In genomic region chr10:89466599-89467035, GRCh38 we compare ENCODE assay signal across 8 cellular contexts. TPM values are rescaled to one million over a fixed set of nuclear protein-coding genes. Genes with fewer than 3 reads are reported as not detected.
DNase-seq lines count a peak whose midpoint lies in the region; ATAC-seq and TF ChIP-seq lines count a peak whose summit lies in the region.

No MANE protein-coding gene starts in this region.

- H3K27me3 ChIP-seq in breast epithelium = no peaks in the 10 kb centered on the region
- no peaks in the 10 kb centered on the region for H3K27me3 ChIP-seq in CD8-positive, alpha-beta T cell (ENCODE audit: insufficient read depth, low read length)
- no peaks in the 10 kb centered on the region for H3K27me3 ChIP-seq in vagina

- H3K9me3 Mint-ChIP-seq in CD8-positive, alpha-beta T cell = no peaks in the 10 kb centered on the region

- H3K4me1 ChIP-seq in breast epithelium = no peaks in the 10 kb centered on the region
- no peaks in the 10 kb centered on the region for H3K4me1 ChIP-seq in CD8-positive, alpha-beta T cell (ENCODE audit: insufficient read depth, low read length)
- no peaks in the 10 kb centered on the region for H3K4me1 ChIP-seq in vagina

- TF ChIP-seq CTCF in breast epithelium (IDR thresholded peaks at IDR 0.05) (peak in 2 of 3 donors; percentile 16 to 40), vagina (IDR thresholded peaks at IDR 0.05) (no peak)
- no peak for TF ChIP-seq CTCF in CD8-positive, alpha-beta T cell (IDR thresholded peaks at IDR 0.05)

- DNase-seq in EH (ENCODE audit: low read depth) (peak; percentile 58), NCI-H1417 (lab: John Stamatoyannopoulos, UW) (peak in 2 of 3 experiments; percentile 62 to 84), breast epithelium (ENCODE audit: low spot score in 2 of 2) (no peak), myocyte (ENCODE audit: low read depth) (peak; percentile 33), vagina (ENCODE audit: extremely low spot score in 2 of 2) (no peak)
- DNase-seq in CD8-positive, alpha-beta T cell = no peak
- DNase-seq in stimulated activated CD4-positive, alpha-beta T cell treated with anti-CD3 and anti-CD28 coated beads, Interleukin-4, amount 100 ng/mL, for 1 hour = no peak

- no peaks in the 10 kb centered on the region for H3K9me3 ChIP-seq in breast epithelium
- no peaks in the 10 kb centered on the region for H3K9me3 ChIP-seq in CD8-positive, alpha-beta T cell (ENCODE audit: low read length)
- no peaks in the 10 kb centered on the region for H3K9me3 ChIP-seq in vagina

- intact Hi-C loops in breast epithelium (cut with DNase I; ENCODE audit: low total_unique reads) (no loop called here), vagina (cut with DNase I) (no loop called here)
- intact Hi-C loops in CD8-positive, alpha-beta T cell (cut with DNase I, micrococcal nuclease) = no loop called here

- POLR2A ChIA-PET in CD8-positive, alpha-beta T cell (lab: Charles Lee) = interaction anchor here (0.6 kb wide), 1 partner anchor 16 kb away, joined by 3 read pairs; no protein-coding TSS in a partner anchor

- H3K4me1 Mint-ChIP-seq in CD8-positive, alpha-beta T cell (ENCODE audit: low read depth) = no peaks in the 10 kb centered on the region

- no peaks in the 10 kb centered on the region for H3K36me3 ChIP-seq in breast epithelium
- H3K36me3 ChIP-seq in CD8-positive, alpha-beta T cell (ENCODE audit: insufficient read depth, low read length) = no peaks in the 10 kb centered on the region
- H3K36me3 ChIP-seq in vagina = no peaks in the 10 kb centered on the region

- CTCF ChIA-PET in CD8-positive, alpha-beta T cell (lab: Charles Lee) = interaction anchor here (1.4 kb wide), 1 partner anchor 96 kb away, joined by 3 read pairs; no protein-coding TSS in a partner anchor

- H3K27ac Mint-ChIP-seq in CD8-positive, alpha-beta T cell = no peak overlapping the region

- H3K27me3 Mint-ChIP-seq in CD8-positive, alpha-beta T cell (ENCODE audit: low read depth) = peaks cover 7% of the 10 kb centered on the region

- H3K36me3 Mint-ChIP-seq in CD8-positive, alpha-beta T cell = no peaks in the 10 kb centered on the region

- no peak overlapping the region for H3K4me3 ChIP-seq in breast epithelium
- H3K4me3 ChIP-seq in CD8-positive, alpha-beta T cell (ENCODE audit: low read depth, low read length) = no peak overlapping the region
- no peak overlapping the region for H3K4me3 ChIP-seq in vagina

- H3K27ac ChIP-seq in breast epithelium (no peak overlapping the region), vagina (no peak overlapping the region)
- no peak overlapping the region for H3K27ac ChIP-seq in CD8-positive, alpha-beta T cell (ENCODE audit: low read depth, low read length)

- H3K4me3 Mint-ChIP-seq in CD8-positive, alpha-beta T cell = no peak overlapping the region

- ATAC-seq in GM21619 (IDR thresholded peaks at IDR 0.05; ENCODE audit: unreplicated experiment) = no peak
- ATAC-seq in CD8-positive, alpha-beta T cell = no peak

- TF ChIP-seq POLR2A in breast epithelium (IDR thresholded peaks at IDR 0.05) (no peak), vagina (IDR thresholded peaks at IDR 0.05) (no peak)

RNA-seq across cellular contexts. Expression of gene IFIT5, which starts 52.2 kb away (rescaled TPM):
- total RNA-seq in breast epithelium (10 to 100 TPM; 13.8 to 19.7 (median 16.0) TPM), myocyte (19.5 and 21.6 TPM in 2 replicates), vagina (9.1 TPM)
- 4.4 TPM for polyA plus RNA-seq in myocyte (2012)
- 10 to 100 TPM; 15.0 to 16.1 TPM for total RNA-seq in CD8-positive, alpha-beta T cell

Comparison
In these comparisons a context has a peak if more than half of its experiments do, and no peak if none do; other contexts are left out.
1. DNase-seq: peak in EH (single experiment), NCI-H1417 (2 of 3) and myocyte (single experiment); none in breast epithelium (0 of 2), CD8-positive, alpha-beta T cell (0 of 7), vagina (0 of 2) and stimulated activated CD4-positive, alpha-beta T cell treated with anti-CD3 and anti-CD28 coated beads, Interleukin-4, amount 100 ng/mL, for 1 hour (single experiment).
2. CTCF ChIP-seq: peak in breast epithelium (2 of 3); none in CD8-positive, alpha-beta T cell (single experiment) and vagina (0 of 3).